ENCODE assay signal across 8 cellular contexts in genomic region chr1:111399792-111400610, GRCh38. TPM values are rescaled to one million over a fixed set of nuclear protein-coding genes. Genes with fewer than 3 reads are reported as not detected.
DNase-seq lines count a peak whose midpoint lies in the region; ATAC-seq and TF ChIP-seq lines count a peak whose summit lies in the region.

No MANE protein-coding gene starts in this region.

- DNase-seq in A673 (ENCODE audit: low spot score) (peak; percentile 58), G401 (ENCODE audit: low spot score) (peak; percentile 49), NCI-H1694 treated with DMSO at 0.1 percent for 48 hours (lab: John Stamatoyannopoulos, UW) (peak; percentile 10), epithelial cell of proximal tubule (ENCODE audit: low read depth) (peak; percentile 10)

- intact Hi-C loops in A673 (cut with micrococcal nuclease; ENCODE audit: unreplicated experiment) = loop anchor here (1.0 kb wide), 1 partner anchor 177 kb away; no protein-coding TSS in a partner anchor

- POLR2A ChIA-PET in A673 (lab: Charles Lee; ENCODE audit: low non-redundant PET) = interaction anchor here (0.6 kb wide), 2 partner anchors 142 to 261 kb away, joined by 3 to 7 read pairs; no protein-coding TSS in a partner anchor

- peaks cover 37% of the 10 kb centered on the region for H3K27me3 ChIP-seq in A673 (replicated peaks; ENCODE audit: insufficient read depth, low read depth, low read length, poor library complexity)
- peaks cover 39% of the 10 kb centered on the region for H3K27me3 ChIP-seq in neutrophil

- TF ChIP-seq CTCF in A673 (conservative IDR thresholded peaks at IDR 0.05; ENCODE audit: low read depth, low read length) = peak; percentile 67
- peak; percentile 54; the same call in 1 of the 2 replicates for TF ChIP-seq CTCF in WI38 (IDR thresholded peaks at IDR 0.05; ENCODE audit: low read depth, low read length)
- peak; percentile 78 for TF ChIP-seq CTCF in epithelial cell of proximal tubule (conservative IDR thresholded peaks at IDR 0.05; ENCODE audit: low read depth, low read length)
- TF ChIP-seq CTCF in neutrophil (IDR thresholded peaks at IDR 0.05) = peak; percentile 54

- no peaks in the 10 kb centered on the region for H3K36me3 ChIP-seq in A673 (ENCODE audit: insufficient read depth, low read length, poor library complexity, severe bottlenecking)
- H3K36me3 ChIP-seq in neutrophil = no peaks in the 10 kb centered on the region

- no TSS peak for BruUV-seq in A673 (replicated peaks; lab: Mats Ljungman, UMichigan)

- no peak for ATAC-seq in GM19397 (IDR thresholded peaks at IDR 0.05; ENCODE audit: unreplicated experiment)
- no peak for ATAC-seq in GM21447 (IDR thresholded peaks at IDR 0.05; ENCODE audit: unreplicated experiment)

- no peaks in the 10 kb centered on the region for H3K9me3 ChIP-seq in A673 (ENCODE audit: low read depth, low read length, poor library complexity, severe bottlenecking)
- H3K9me3 ChIP-seq in neutrophil = no peaks in the 10 kb centered on the region

- in situ Hi-C loops in G401 (cut with HindIII; ENCODE audit: low sequenced_read_pairs) = no loop called here

- H3K27ac ChIP-seq in A673 (ENCODE audit: low read depth, low read length, poor library complexity, severe bottlenecking) (no peak overlapping the region), neutrophil (no peak overlapping the region)

- no peak overlapping the region for H3K4me3 ChIP-seq in A673 (ENCODE audit: low read depth, low read length, poor library complexity, severe bottlenecking)
- no peak overlapping the region for H3K4me3 ChIP-seq in WI38 (ENCODE audit: low read depth, low read length)
- H3K4me3 ChIP-seq in epithelial cell of proximal tubule (ENCODE audit: low read depth, low read length) = no peak overlapping the region
- H3K4me3 ChIP-seq in neutrophil (ENCODE audit: low read depth in 1 of 2, low read length in 1 of 2) = no peak overlapping the region

- CTCF ChIA-PET in A673 (lab: Charles Lee) = interaction anchor here (0.9 to 1.8 kb wide), 3 partner anchors 177 to 370 kb away, joined by 3 to 21 read pairs (median 5); no protein-coding TSS in a partner anchor

- H3K4me1 ChIP-seq in A673 (ENCODE audit: insufficient read depth, low read length, poor library complexity, severe bottlenecking) (no peaks in the 10 kb centered on the region), neutrophil (ENCODE audit: control insufficient read depth in 1 of 2, insufficient read depth in 1 of 2, low read depth in 1 of 2, low read length in 1 of 2) (peaks cover 0 to 5% of the 10 kb centered on the region in 2 experiments)

RNA-seq across cellular contexts. Expression of gene OVGP1, which starts 27.5 kb away (rescaled TPM):
- total RNA-seq in A673 (2021) (1.3 TPM in 2 replicates), epithelial cell of proximal tubule (0.12 and 0.43 TPM in 2 replicates)
- not detected in 2 replicates for total RNA-seq in G401 (2014; rRNA removed; shearing (Covaris generic))

RNA-seq across cellular contexts. Expression of gene WDR77, which starts 49.1 kb away (rescaled TPM):
- total RNA-seq in A673 (2021) (56.1 and 67.9 TPM in 2 replicates), epithelial cell of proximal tubule (79.4 and 81.2 TPM in 2 replicates)
- total RNA-seq in G401 (2014; rRNA removed; shearing (Covaris generic)) = 89.2 and 134 TPM in 2 replicates

RNA-seq across cellular contexts. Expression of gene ATP5PB, which starts 49.3 kb away (rescaled TPM):
- total RNA-seq in A673 (2021) = 316 and 344 TPM in 2 replicates
- total RNA-seq in G401 (2014; rRNA removed; shearing (Covaris generic)) = 744 and 851 TPM in 2 replicates
- total RNA-seq in epithelial cell of proximal tubule = 329 and 351 TPM in 2 replicates
